ENCODE assay signal across 15 cellular contexts in the genomic region with DNA sequence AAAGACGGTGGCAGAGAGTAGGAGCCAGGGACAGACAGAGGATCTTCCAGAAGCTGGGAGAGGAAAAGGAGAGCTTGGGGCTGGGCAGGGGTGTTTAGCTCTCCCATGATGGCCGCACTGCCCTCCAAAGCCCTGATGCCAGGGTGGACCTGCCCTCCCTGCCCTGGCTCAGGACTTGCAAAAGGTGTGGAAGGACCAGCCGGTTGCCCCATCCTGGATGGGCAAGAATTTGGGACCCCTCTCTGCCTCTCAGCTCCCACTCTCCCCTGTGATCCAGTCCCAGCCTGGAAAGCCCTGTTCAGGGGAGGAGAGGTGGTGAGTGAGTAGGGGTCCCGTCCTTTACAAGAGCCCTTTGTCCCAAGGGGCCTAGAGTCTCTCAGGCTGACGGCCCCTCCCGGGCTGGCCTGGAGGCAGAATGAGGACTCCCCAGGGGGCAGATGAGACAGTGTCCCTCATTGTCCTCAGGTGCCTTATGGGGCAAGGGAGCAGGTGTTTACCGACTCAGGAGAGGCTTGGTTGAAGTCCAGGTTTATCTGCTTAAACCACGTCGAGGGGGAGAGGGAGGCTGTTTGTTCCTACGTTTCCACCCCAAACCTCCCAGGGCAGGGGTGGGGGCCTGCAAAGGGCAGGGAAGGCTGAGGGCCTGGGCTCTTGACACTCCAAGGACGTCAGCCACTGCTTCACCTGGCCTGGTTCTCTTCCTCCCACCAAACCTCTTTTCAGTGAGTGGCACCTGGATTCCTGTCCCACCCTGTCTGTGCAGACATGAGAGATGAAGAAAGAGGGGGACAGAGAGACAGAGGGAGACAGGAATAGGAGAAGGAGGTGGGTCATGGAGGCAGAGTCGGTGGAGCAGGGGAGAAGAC. TPM values are rescaled to one million over a fixed set of nuclear protein-coding genes. Genes with fewer than 3 reads are reported as not detected.
A peak's percentile ranks its signal among the peaks of the same experiment; 100 is the strongest.
DNase-seq lines count a peak whose midpoint lies in the region; ATAC-seq and TF ChIP-seq lines count a peak whose summit lies in the region.
"Had no signal": no experiment of that assay in that cellular context is flagged by ENCODE, and none has a peak within 500 bp of the region (broad histone marks: within the 10 kb centered on the region; RNA-seq: fewer than 3 reads in every experiment).

No MANE protein-coding gene starts in this region.

- intact Hi-C loops in breast epithelium (cut with DNase I; ENCODE audit: low total_unique reads) (no loop called here), uterus (cut with DNase I; ENCODE audit: low total_unique reads) (no loop called here)

- no peaks in the 10 kb centered on the region for H3K27me3 ChIP-seq in breast epithelium
- no peaks in the 10 kb centered on the region for H3K27me3 ChIP-seq in uterus
- H3K27me3 ChIP-seq: suprapubic skin had no signal

- no peak for ATAC-seq in GM18505 (IDR thresholded peaks at IDR 0.05; ENCODE audit: unreplicated experiment)

- H3K4me1 ChIP-seq in breast epithelium, result no peaks in the 10 kb centered on the region
- peaks cover 0 to 15% of the 10 kb centered on the region in 2 donors for H3K4me1 ChIP-seq in uterus

- H3K36me3 Mint-ChIP-seq in neural crest cell (ENCODE audit: low read depth), result no peaks in the 10 kb centered on the region

- TF ChIP-seq POLR2A in breast epithelium (IDR thresholded peaks at IDR 0.05) (no peak), uterus (IDR thresholded peaks at IDR 0.05) (no peak), GM18505 (IDR thresholded peaks at IDR 0.05; ENCODE audit: borderline replicate concordance, extremely low read depth, insufficient read depth, insufficient read length) (no peak)

- H3K4me3 ChIP-seq in breast epithelium (no peak overlapping the region), uterus (no peak overlapping the region)
- H3K4me3 ChIP-seq: suprapubic skin had no signal

- no peaks in the 10 kb centered on the region for H3K4me1 Mint-ChIP-seq in neural crest cell
- H3K4me1 Mint-ChIP-seq: activated CD4-positive, alpha-beta memory T cell treated with anti-CD3 and anti-CD28 coated beads, Interleukin-2, amount 10 ng/mL, durations not matched to agents 7 days and 5 days; central memory CD8-positive, alpha-beta T cell had no signal

- H3K9me3 Mint-ChIP-seq in neural crest cell, result no peaks in the 10 kb centered on the region
- H3K9me3 Mint-ChIP-seq: activated CD4-positive, alpha-beta memory T cell treated with anti-CD3 and anti-CD28 coated beads, Interleukin-2, amount 10 ng/mL, durations not matched to agents 7 days and 5 days; central memory CD8-positive, alpha-beta T cell had no signal

- no peaks in the 10 kb centered on the region for H3K27me3 Mint-ChIP-seq in neural crest cell (ENCODE audit: low read depth)

- no peak overlapping the region for H3K4me3 Mint-ChIP-seq in neural crest cell
- H3K4me3 Mint-ChIP-seq: activated CD4-positive, alpha-beta memory T cell treated with anti-CD3 and anti-CD28 coated beads, Interleukin-2, amount 10 ng/mL, durations not matched to agents 7 days and 5 days; central memory CD8-positive, alpha-beta T cell had no signal

- H3K36me3 ChIP-seq in breast epithelium (no peaks in the 10 kb centered on the region), uterus (no peaks in the 10 kb centered on the region)
- H3K36me3 ChIP-seq: suprapubic skin had no signal

- DNase-seq in activated CD8-positive, alpha-beta memory T cell treated with anti-CD3 and anti-CD28 coated beads, Interleukin-2, amount 50 U/mL, for 48 hours, result peak; percentile 46
- DNase-seq in activated CD8-positive, alpha-beta memory T cell treated with anti-CD3 and anti-CD28 coated beads, Interleukin-2, amount 50 U/mL, for 4 hours, result no peak
- DNase-seq in breast epithelium (ENCODE audit: low spot score in 2 of 2) (no peak), neural crest cell (ENCODE audit: low read depth, low spot score) (no peak), uterus (no peak), NCI-H748 (lab: John Stamatoyannopoulos, UW; ENCODE audit: unreplicated experiment) (no peak), GOT3 (lab: John Stamatoyannopoulos, UW) (no peak)
- DNase-seq: activated CD4-positive, alpha-beta memory T cell treated with anti-CD3 and anti-CD28 coated beads, Interleukin-2, amount 10 ng/mL, durations not matched to agents 7 days and 5 days; activated naive CD4-positive, alpha-beta T cell treated with Interleukin-2 at 50 U/mL for 16 hours; Calu3; NCI-H524 treated with DMSO at 0.1 percent for 48 hours had no signal

- peak overlapping the region; percentile 52 to 66 for H3K27ac ChIP-seq in breast epithelium
- peak overlapping the region; percentile 11 to 48 for H3K27ac ChIP-seq in uterus
- H3K27ac ChIP-seq: suprapubic skin had no signal

- H3K9me3 ChIP-seq in breast epithelium, result no peaks in the 10 kb centered on the region
- no peaks in the 10 kb centered on the region for H3K9me3 ChIP-seq in uterus
- H3K9me3 ChIP-seq: suprapubic skin had no signal

- H3K27ac Mint-ChIP-seq in neural crest cell (ENCODE audit: unreplicated experiment), result peak overlapping the region; percentile 27
- H3K27ac Mint-ChIP-seq: activated CD4-positive, alpha-beta memory T cell treated with anti-CD3 and anti-CD28 coated beads, Interleukin-2, amount 10 ng/mL, durations not matched to agents 7 days and 5 days had no signal

- TF ChIP-seq CTCF in breast epithelium (IDR thresholded peaks at IDR 0.05) (no peak), neural crest cell (conservative IDR thresholded peaks at IDR 0.05) (no peak), uterus (IDR thresholded peaks at IDR 0.05) (no peak)

RNA-seq across cellular contexts. Expression of gene ITGA3, which starts 19.2 kb away (rescaled TPM):
- total RNA-seq in breast epithelium (10 to 100 TPM; 10.6 to 67.6 (median 48.5) TPM), neural crest cell (4.5 and 4.8 TPM in 2 replicates), uterus (10 to 100 TPM; 14.3 to 73.1 (median 33.4) TPM)

RNA-seq across cellular contexts. Expression of gene DLX3, which starts 41.7 kb away (rescaled TPM):
- total RNA-seq in breast epithelium (under 1 TPM in 2 of 3 donors, not detected in 1; 0.44 to 0.98 TPM), neural crest cell (0.41 and 1.0 TPM in 2 replicates), uterus (under 1 TPM in 1 of 4 donors, not detected in 3; 0.28 TPM)
- total RNA-seq: activated CD4-positive, alpha-beta memory T cell treated with anti-CD3 and anti-CD28 coated beads, Interleukin-2, amount 10 ng/mL, durations not matched to agents 7 days and 5 days; Calu3; mononuclear cell had no signal

RNA-seq across cellular contexts. Expression of gene PDK2, which starts 58.5 kb away (rescaled TPM):
- total RNA-seq in breast epithelium, result 10 to 100 TPM; 28.2 to 53.4 (median 30.5) TPM
- 21.6 and 24.6 TPM in 2 replicates for total RNA-seq in neural crest cell
- total RNA-seq in uterus, result 10 to 100 TPM; 12.9 to 62.6 (median 32.4) TPM
